ENCODE assay signal across 16 cellular contexts in genomic region chr2:228329279-228329678, GRCh38.
"Had no signal": no experiment of that assay in that cellular context is flagged by ENCODE, and none has a peak within 500 bp of the region (broad histone marks: within the 10 kb centered on the region; RNA-seq: fewer than 3 reads in every experiment).

No MANE protein-coding gene starts in this region.

- H3K27ac ChIP-seq: ascending aorta, epithelial cell of prostate, gastrocnemius medialis, psoas muscle, stomach had no signal

- ATAC-seq: activated CD8-positive, alpha-beta T cell treated with anti-CD3 and anti-CD28 coated beads, Interleukin-2, amount 10 ng/mL, durations not matched to agents 7 days and 5 days; activated naive CD8-positive, alpha-beta T cell treated with anti-CD3 and anti-CD28 coated beads, Interleukin-2, amount 50 U/mL, for 24 hours; gastrocnemius medialis; naive thymus-derived CD8-positive, alpha-beta T cell; psoas muscle; WTC11 had no signal

- H3K4me1 ChIP-seq: ascending aorta, gastrocnemius medialis, psoas muscle, stomach had no signal

- H3K4me3 ChIP-seq: ascending aorta, gastrocnemius medialis, psoas muscle, stomach had no signal

- H3K27me3 ChIP-seq: ascending aorta, gastrocnemius medialis, stomach had no signal

- H3K9me3 ChIP-seq: ascending aorta, gastrocnemius medialis had no signal

- H3K36me3 ChIP-seq: ascending aorta, gastrocnemius medialis, stomach had no signal

- DNase-seq: activated CD4-positive, alpha-beta T cell treated with anti-CD3 and anti-CD28 coated beads for 48 hours; activated CD8-positive, alpha-beta memory T cell treated with anti-CD3 and anti-CD28 coated beads, Interleukin-2, amount 50 U/mL, for 48 hours; activated CD8-positive, alpha-beta T cell treated with anti-CD3 and anti-CD28 coated beads, Interleukin-2, amount 10 ng/mL, durations not matched to agents 7 days and 5 days; activated naive CD4-positive, alpha-beta T cell; activated naive CD8-positive, alpha-beta T cell treated with anti-CD3 and anti-CD28 coated beads, Interleukin-2, amount 50 U/mL, for 24 hours; effector memory CD4-positive, alpha-beta T cell; gastrocnemius medialis; kidney glomerular epithelial cell; naive thymus-derived CD8-positive, alpha-beta T cell; nucleus accumbens; psoas muscle; stimulated activated CD4-positive, alpha-beta T cell treated with anti-CD3 and anti-CD28 coated beads, Interleukin-4, amount 100 ng/mL, for 4 hours; stomach had no signal
